ENCODE assay signal across 1 cellular context in the genomic region with DNA sequence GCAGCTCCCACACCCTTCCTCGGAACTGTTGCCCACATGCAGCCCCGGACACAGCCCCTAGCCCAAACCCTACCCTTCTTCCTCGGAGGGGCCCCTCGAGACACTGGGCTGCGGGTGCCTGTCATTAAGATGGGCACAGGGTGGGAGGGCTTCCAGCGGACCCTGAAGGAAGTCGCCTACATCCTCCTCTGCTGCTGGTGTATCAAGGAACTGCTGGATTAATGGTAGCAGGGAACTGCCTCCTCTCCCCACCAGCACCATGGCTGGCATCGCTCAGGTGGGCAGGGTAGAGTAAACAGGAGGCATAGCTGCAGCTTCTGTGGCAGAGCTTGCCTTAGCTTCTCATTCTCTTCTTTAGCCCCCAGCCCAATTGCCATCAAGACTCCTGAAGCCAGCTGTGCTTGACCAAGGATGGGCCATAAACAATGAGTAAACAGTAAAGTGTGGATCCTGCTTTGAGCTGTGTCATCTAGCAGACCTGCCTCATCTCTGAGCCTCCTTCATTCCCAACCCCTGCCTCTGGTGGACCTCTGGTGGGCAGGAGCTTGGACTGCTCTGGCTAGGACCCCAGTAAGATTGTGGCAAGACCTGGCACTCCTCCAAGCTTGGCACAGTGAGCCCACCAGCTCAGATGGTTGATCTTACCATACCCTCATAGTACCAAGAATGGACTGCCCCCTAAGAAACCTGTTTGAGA.
A peak's percentile ranks its signal among the peaks of the same experiment; 100 is the strongest.
TF ChIP-seq lines count a peak whose summit lies in the region.

A gene with protein sequence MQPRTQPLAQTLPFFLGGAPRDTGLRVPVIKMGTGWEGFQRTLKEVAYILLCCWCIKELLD (plus strand): TSS at position 15 of the 697 bp plus-strand sequence. CDS start 22 bp downstream, at position 37.

TF ChIP-seq in A549, 52 proteins besides CTCF, POLR2A, EP300 and RAD21:
- TF ChIP-seq, protein P1, sequence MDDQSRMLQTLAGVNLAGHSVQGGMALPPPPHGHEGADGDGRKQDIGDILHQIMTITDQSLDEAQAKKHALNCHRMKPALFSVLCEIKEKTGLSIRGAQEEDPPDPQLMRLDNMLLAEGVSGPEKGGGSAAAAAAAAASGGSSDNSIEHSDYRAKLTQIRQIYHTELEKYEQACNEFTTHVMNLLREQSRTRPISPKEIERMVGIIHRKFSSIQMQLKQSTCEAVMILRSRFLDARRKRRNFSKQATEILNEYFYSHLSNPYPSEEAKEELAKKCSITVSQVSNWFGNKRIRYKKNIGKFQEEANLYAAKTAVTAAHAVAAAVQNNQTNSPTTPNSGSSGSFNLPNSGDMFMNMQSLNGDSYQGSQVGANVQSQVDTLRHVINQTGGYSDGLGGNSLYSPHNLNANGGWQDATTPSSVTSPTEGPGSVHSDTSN (IDR thresholded peaks at IDR 0.05) = 0 out of 2 replicates have a peak, but pooled peaks have one; percentile 39
- 0 out of 5 replicates have a peak, but pooled peaks of 1 of the 2 experiments have one; percentile 15 for TF ChIP-seq JUN (IDR thresholded peaks at IDR 0.05)
- TF ChIP-seq, protein P2, sequence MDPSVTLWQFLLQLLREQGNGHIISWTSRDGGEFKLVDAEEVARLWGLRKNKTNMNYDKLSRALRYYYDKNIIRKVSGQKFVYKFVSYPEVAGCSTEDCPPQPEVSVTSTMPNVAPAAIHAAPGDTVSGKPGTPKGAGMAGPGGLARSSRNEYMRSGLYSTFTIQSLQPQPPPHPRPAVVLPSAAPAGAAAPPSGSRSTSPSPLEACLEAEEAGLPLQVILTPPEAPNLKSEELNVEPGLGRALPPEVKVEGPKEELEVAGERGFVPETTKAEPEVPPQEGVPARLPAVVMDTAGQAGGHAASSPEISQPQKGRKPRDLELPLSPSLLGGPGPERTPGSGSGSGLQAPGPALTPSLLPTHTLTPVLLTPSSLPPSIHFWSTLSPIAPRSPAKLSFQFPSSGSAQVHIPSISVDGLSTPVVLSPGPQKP (IDR thresholded peaks at IDR 0.05; ENCODE audit: low read depth, low read length) = no peak
